14 cellular contexts compared by ENCODE assay signal in genomic region chr1:179127163-179127895, GRCh38. TPM values are rescaled to one million over a fixed set of nuclear protein-coding genes. Genes with fewer than 3 reads are reported as not detected.
DNase-seq lines count a peak whose midpoint lies in the region; ATAC-seq, FAIRE-seq and TF ChIP-seq lines count a peak whose summit lies in the region.
"Had no signal": no experiment of that assay in that cellular context is flagged by ENCODE, and none has a peak within 500 bp of the region (broad histone marks: within the 10 kb centered on the region; RNA-seq: fewer than 3 reads in every experiment).

No MANE protein-coding gene starts in this region.

- ATAC-seq in body of pancreas (no peak), GM18867 (IDR thresholded peaks at IDR 0.05; ENCODE audit: unreplicated experiment) (no peak)

- 92 to 93% methylated on average over 5 of the region's 5 CpGs for WGBS in sigmoid colon, 2 donors
- 84 to 88% methylated on average over 5 of the region's 5 CpGs for WGBS in body of pancreas, 2 donors

- no peaks in the 10 kb centered on the region for H3K9me3 ChIP-seq in CD4-positive, alpha-beta memory T cell (ENCODE audit: control insufficient read depth in 1 of 2, low read length in 2 of 2)
- no peaks in the 10 kb centered on the region for H3K9me3 ChIP-seq in sigmoid colon
- no peaks in the 10 kb centered on the region for H3K9me3 ChIP-seq in body of pancreas
- H3K9me3 ChIP-seq: ovary had no signal

- no peaks in the 10 kb centered on the region for H3K27me3 ChIP-seq in CD4-positive, alpha-beta memory T cell (ENCODE audit: insufficient read depth, low read length)
- no peaks in the 10 kb centered on the region for H3K27me3 ChIP-seq in sigmoid colon
- no peaks in the 10 kb centered on the region for H3K27me3 ChIP-seq in body of pancreas
- H3K27me3 ChIP-seq: ovary had no signal

- peak; percentile 78 for FAIRE-seq in RCC 7860 (lab: Jason Lieb, UNC)

- no peak overlapping the region for H3K4me3 ChIP-seq in CD4-positive, alpha-beta memory T cell (ENCODE audit: low read length in 2 of 2)
- no peak overlapping the region for H3K4me3 ChIP-seq in sigmoid colon
- H3K4me3 ChIP-seq in body of pancreas = no peak overlapping the region
- H3K4me3 ChIP-seq: ovary had no signal

- TF ChIP-seq POLR2A in sigmoid colon (IDR thresholded peaks at IDR 0.05) (no peak), body of pancreas (IDR thresholded peaks at IDR 0.05) (no peak)

- H3K4me3 Mint-ChIP-seq in CD4-positive, alpha-beta memory T cell = peak overlapping the region in 1 of 8 donors; percentile 52
- H3K4me3 Mint-ChIP-seq in osteocyte (ENCODE audit: unreplicated experiment) = no peak overlapping the region

- peaks cover 3 to 6% of the 10 kb centered on the region in 2 donors for H3K36me3 Mint-ChIP-seq in CD4-positive, alpha-beta memory T cell
- H3K36me3 Mint-ChIP-seq in osteocyte (ENCODE audit: unreplicated experiment) = peaks cover 14% of the 10 kb centered on the region

- no peaks in the 10 kb centered on the region for H3K27me3 Mint-ChIP-seq in CD4-positive, alpha-beta memory T cell
- H3K27me3 Mint-ChIP-seq in osteocyte (ENCODE audit: unreplicated experiment) = no peaks in the 10 kb centered on the region

- TF ChIP-seq CTCF in osteocyte (IDR thresholded peaks at IDR 0.05) = no peak
- no peak for TF ChIP-seq CTCF in sigmoid colon (IDR thresholded peaks at IDR 0.05)
- no peak for TF ChIP-seq CTCF in body of pancreas (IDR thresholded peaks at IDR 0.05)

- CTCF ChIA-PET in CD4-positive, alpha-beta memory T cell (lab: Charles Lee; ENCODE audit: partially characterized antibody) = interaction anchor here (8.5 kb wide), 1 partner anchor 241 kb away, joined by 114 read pairs; the partner anchor contains the start of gene AXDND1

- H3K27ac ChIP-seq in CD4-positive, alpha-beta memory T cell (ENCODE audit: low read depth, low read length) = no peak overlapping the region
- H3K27ac ChIP-seq in epithelial cell of prostate (peak overlapping the region; percentile 53), sigmoid colon (peak overlapping the region in 2 of 4 donors; percentile 33 to 36), body of pancreas (no peak overlapping the region)
- H3K27ac ChIP-seq: ovary had no signal

- DNase-seq in CD4-positive, alpha-beta memory T cell = no peak
- DNase-seq in RCC 7860 (ENCODE audit: low spot score) (peak; percentile 28), epithelial cell of prostate (ENCODE audit: low read depth, low spot score) (no peak), osteocyte (ENCODE audit: extremely low spot score, unreplicated experiment) (no peak), sigmoid colon (no peak), body of pancreas (no peak)
- DNase-seq in stimulated activated CD4-positive, alpha-beta T cell treated with anti-CD3 and anti-CD28 coated beads, Interleukin-4, amount 100 ng/mL, for 4 hours = no peak
- DNase-seq: left ventricle myocardium superior; NCI-H1092 treated with DMSO at 0.1 percent for 48 hours; NCI-H69; ovary; stimulated activated CD4-positive, alpha-beta T cell treated with anti-CD3 and anti-CD28 coated beads, Interleukin-2, amount 100 ng/mL, for 24 hours; stimulated activated naive CD4-positive, alpha-beta T cell had no signal

- TF ChIP-seq EP300 in sigmoid colon (IDR thresholded peaks at IDR 0.05) = no peak

- POLR2A ChIA-PET in CD4-positive, alpha-beta memory T cell (lab: Charles Lee; ENCODE audit: partially characterized antibody) = no interaction called here

- intact Hi-C loops in CD4-positive, alpha-beta memory T cell (cut with micrococcal nuclease) = no loop called here
- intact Hi-C loops in sigmoid colon (cut with DNase I) (loop anchor here (5.0 kb wide), 1 partner anchor 100 kb away; the partner anchor contains the start of gene ABL2), body of pancreas (cut with DNase I) (no loop called here)

- H3K4me1 ChIP-seq in CD4-positive, alpha-beta memory T cell (ENCODE audit: insufficient read depth, low read length) = peaks cover 15% of the 10 kb centered on the region
- H3K4me1 ChIP-seq in sigmoid colon = peaks cover 0 to 25% (median 5%) of the 10 kb centered on the region in 4 donors
- H3K4me1 ChIP-seq in body of pancreas = peaks cover 14% of the 10 kb centered on the region

- H3K36me3 ChIP-seq in CD4-positive, alpha-beta memory T cell (ENCODE audit: insufficient read depth, low read length) = no peaks in the 10 kb centered on the region
- H3K36me3 ChIP-seq in sigmoid colon (peaks cover 0 to 31% (median 0%) of the 10 kb centered on the region in 4 donors), body of pancreas (replicated peaks in 1 of 2; ENCODE audit: insufficient read depth in 1 of 2, low read depth in 2 of 2) (no peaks in the 10 kb centered on the region)
- H3K36me3 ChIP-seq: ovary had no signal

- peaks cover 7 to 17% (median 13%) of the 10 kb centered on the region in 4 donors for H3K4me1 Mint-ChIP-seq in CD4-positive, alpha-beta memory T cell
- H3K4me1 Mint-ChIP-seq in osteocyte (ENCODE audit: unreplicated experiment) = peaks cover 35% of the 10 kb centered on the region

- H3K27ac Mint-ChIP-seq in CD4-positive, alpha-beta memory T cell = peak overlapping the region in 4 of 7 donors; percentile 11 to 33 (median 21)
- H3K27ac Mint-ChIP-seq in osteocyte (ENCODE audit: unreplicated experiment) = peak overlapping the region; percentile 63

- H3K9me3 Mint-ChIP-seq in CD4-positive, alpha-beta memory T cell = no peaks in the 10 kb centered on the region
- no peaks in the 10 kb centered on the region for H3K9me3 Mint-ChIP-seq in osteocyte (ENCODE audit: unreplicated experiment)

RNA-seq across cellular contexts. Expression of gene TOR3A, which starts 45.5 kb away (rescaled TPM):
- 10 to 100 TPM; 25.4 to 27.3 TPM for total RNA-seq in CD4-positive, alpha-beta memory T cell
- polyA plus RNA-seq in CD4-positive, alpha-beta memory T cell = 10 to 100 TPM; 37.2 to 51.3 TPM
- total RNA-seq in osteocyte (21.1 and 24.8 TPM in 2 replicates), sigmoid colon (10 to 100 TPM; 38.8 to 53.5 (median 39.9) TPM), body of pancreas (10 to 100 TPM; 23.1 to 27.7 TPM)
- 10 to 100 TPM in 2 of 3 donors, 1 to 10 TPM in 1; 8.3 to 37.1 (median 12.0) TPM for polyA plus RNA-seq in sigmoid colon
